In genomic region chr6:31776961-31777666, GRCh38 we compare ENCODE assay signal across 1 cellular context.
TF ChIP-seq lines count a peak whose summit lies in the region.

TSS of gene VWA7 (minus strand) at chr6:31777328. CDS start at chr6:31776779, 549 bp downstream.

TF ChIP-seq in HepG2, 621 proteins besides CTCF, POLR2A, EP300 and RAD21 (continued from another document and continues in another):
- TF ChIP-seq ZHX1 (CRISPR knock-in tag; IDR thresholded peaks at IDR 0.05; ENCODE audit: low read depth) = 0 out of 2 replicates have a peak, but pooled peaks have one; percentile 33
- peak; percentile 58; the same call in 1 of the 2 replicates for TF ChIP-seq NFE2L1 (CRISPR knock-in tag; IDR thresholded peaks at IDR 0.05; ENCODE audit: borderline replicate concordance)
- peak; percentile 85; the same call in 1 of the 2 replicates for TF ChIP-seq ZNF205 (CRISPR knock-in tag; IDR thresholded peaks at IDR 0.05)
- no peak for TF ChIP-seq GABPA (IDR thresholded peaks at IDR 0.05; ENCODE audit: low read depth, low read length)
- TF ChIP-seq GABPA (CRISPR knock-in tag; IDR thresholded peaks at IDR 0.05; ENCODE audit: low read depth) = no peak; the same call in 1 of the 2 replicates
- 0 out of 2 replicates have a peak, but pooled peaks have one; percentile 18 for TF ChIP-seq ZNF652 (CRISPR knock-in tag; IDR thresholded peaks at IDR 0.05; ENCODE audit: borderline replicate concordance, low read depth)
- peak; percentile 64; the same call in 1 of the 2 replicates for TF ChIP-seq MAX (IDR thresholded peaks at IDR 0.05)
- no peak for TF ChIP-seq ZNF12 (CRISPR knock-in tag; IDR thresholded peaks at IDR 0.05)
- no peak for TF ChIP-seq ARNTL (CRISPR knock-in tag; IDR thresholded peaks at IDR 0.05)
- peak; percentile 60 for TF ChIP-seq SPEN (CRISPR knock-in tag; IDR thresholded peaks at IDR 0.05; ENCODE audit: low read depth)
- peak; percentile 58 for TF ChIP-seq DR1 (CRISPR knock-in tag; IDR thresholded peaks at IDR 0.05)
- TF ChIP-seq MLXIP (CRISPR knock-in tag; IDR thresholded peaks at IDR 0.05; ENCODE audit: borderline replicate concordance) = no peak
- 0 out of 2 replicates have a peak, but pooled peaks have one; percentile 54 for TF ChIP-seq CCDC6 (CRISPR knock-in tag; IDR thresholded peaks at IDR 0.05)
- TF ChIP-seq RNF219 (CRISPR knock-in tag; IDR thresholded peaks at IDR 0.05) = no peak
- TF ChIP-seq HNRNPLL (IDR thresholded peaks at IDR 0.05; ENCODE audit: low read depth, low read length, poor library complexity, severe bottlenecking) = peak; percentile 31
- TF ChIP-seq THAP9 (CRISPR knock-in tag; IDR thresholded peaks at IDR 0.05; ENCODE audit: borderline replicate concordance) = no peak; the same call in 1 of the 2 replicates
- TF ChIP-seq MXI1 (IDR thresholded peaks at IDR 0.05; ENCODE audit: borderline replicate concordance, low read depth, low read length) = peak; percentile 68; the same call in 2 of the 3 replicates
- 0 out of 2 replicates have a peak, but pooled peaks have one; percentile 47 for TF ChIP-seq ZNF784 (CRISPR knock-in tag; IDR thresholded peaks at IDR 0.05; ENCODE audit: borderline replicate concordance)
- TF ChIP-seq KDM3A (CRISPR knock-in tag; IDR thresholded peaks at IDR 0.05; ENCODE audit: low read depth) = peak; percentile 72; the same call in 1 of the 2 replicates
- TF ChIP-seq ZNF773 (CRISPR knock-in tag; IDR thresholded peaks at IDR 0.05; ENCODE audit: borderline replicate concordance) = no peak
- peak; percentile 94 for TF ChIP-seq AGO1 (IDR thresholded peaks at IDR 0.05; ENCODE audit: low read depth, low read length, poor library complexity, severe bottlenecking)
- no peak for TF ChIP-seq ZNF567 (CRISPR knock-in tag; IDR thresholded peaks at IDR 0.05; ENCODE audit: borderline replicate concordance)
- 0 out of 2 replicates have a peak, but pooled peaks have one; percentile 45 for TF ChIP-seq ZNF639 (CRISPR knock-in tag; conservative IDR thresholded peaks at IDR 0.05)
- peak; percentile 88; the same call in 1 of the 2 replicates for TF ChIP-seq ZNF747 (CRISPR knock-in tag; IDR thresholded peaks at IDR 0.05; ENCODE audit: borderline replicate concordance)
- TF ChIP-seq TFAP4 (IDR thresholded peaks at IDR 0.05; ENCODE audit: borderline replicate concordance, low read depth) = peak; percentile 66; the same call in 1 of the 2 replicates
- peak; percentile 81; the same call in 1 of the 2 replicates for TF ChIP-seq ZNF691 (CRISPR knock-in tag; IDR thresholded peaks at IDR 0.05; ENCODE audit: borderline replicate concordance, low read depth)
- TF ChIP-seq ZNF678 (CRISPR knock-in tag; IDR thresholded peaks at IDR 0.05) = no peak
- no peak for TF ChIP-seq SCMH1 (CRISPR knock-in tag; IDR thresholded peaks at IDR 0.05; ENCODE audit: borderline replicate concordance)
- no peak for TF ChIP-seq HES4 (CRISPR knock-in tag; IDR thresholded peaks at IDR 0.05; ENCODE audit: borderline replicate concordance)
- TF ChIP-seq BCL6 (CRISPR knock-in tag; IDR thresholded peaks at IDR 0.05) = peak; percentile 72; the same call in 1 of the 2 replicates
- peak; percentile 91 for TF ChIP-seq ZBTB21 (CRISPR knock-in tag; IDR thresholded peaks at IDR 0.05)
- TF ChIP-seq BRD4 (CRISPR knock-in tag; IDR thresholded peaks at IDR 0.05) = peak; percentile 31; the same call in 1 of the 2 replicates
- TF ChIP-seq TBX2 (CRISPR knock-in tag; IDR thresholded peaks at IDR 0.05; ENCODE audit: borderline replicate concordance) = peak; percentile 84
- peak; percentile 16; the same call in 1 of the 2 replicates for TF ChIP-seq ZNF740 (CRISPR knock-in tag; IDR thresholded peaks at IDR 0.05)
- no peak for TF ChIP-seq SP1 (IDR thresholded peaks at IDR 0.05)
- peak; percentile 49; the same call in 1 of the 2 replicates for TF ChIP-seq SP1 (CRISPR knock-in tag; IDR thresholded peaks at IDR 0.05)
- 0 out of 2 replicates have a peak, but pooled peaks have one; percentile 32 for TF ChIP-seq SIX4 (CRISPR knock-in tag; IDR thresholded peaks at IDR 0.05)
- peak; percentile 51; the same call in 1 of the 2 replicates for TF ChIP-seq ZNF121 (CRISPR knock-in tag; IDR thresholded peaks at IDR 0.05)
- peak; percentile 64 for TF ChIP-seq HDAC1 (CRISPR knock-in tag; IDR thresholded peaks at IDR 0.05)
- peak; percentile 23; the same call in 1 of the 2 replicates for TF ChIP-seq TFDP2 (CRISPR knock-in tag; IDR thresholded peaks at IDR 0.05)
- no peak for TF ChIP-seq ZNF34 (CRISPR knock-in tag; IDR thresholded peaks at IDR 0.05; ENCODE audit: borderline replicate concordance)
- 0 out of 2 replicates have a peak, but pooled peaks have one; percentile 33 for TF ChIP-seq DNMT3B (CRISPR knock-in tag; conservative IDR thresholded peaks at IDR 0.05)
- TF ChIP-seq ELF1 (CRISPR knock-in tag; IDR thresholded peaks at IDR 0.05) = 0 out of 2 replicates have a peak, but pooled peaks have one; percentile 29
- peak; percentile 75; the same call in 1 of the 2 replicates for TF ChIP-seq ZNF350 (CRISPR knock-in tag; IDR thresholded peaks at IDR 0.05; ENCODE audit: borderline replicate concordance, low read depth)
- TF ChIP-seq SALL2 (CRISPR knock-in tag; IDR thresholded peaks at IDR 0.05) = 0 out of 2 replicates have a peak, but pooled peaks have one; percentile 30
